Comparison of ENCODE assay signal across 26 cellular contexts in genomic region chrX:2176274-2176673, GRCh38.
DNase-seq lines count a peak whose midpoint lies in the region; ATAC-seq, FAIRE-seq and TF ChIP-seq lines count a peak whose summit lies in the region.
"Had no signal": no experiment of that assay in that cellular context is flagged by ENCODE, and none has a peak within 500 bp of the region (broad histone marks: within the 10 kb centered on the region; RNA-seq: fewer than 3 reads in every experiment).

No MANE protein-coding gene starts in this region.

- H3K9me3 ChIP-seq in CD8-positive, alpha-beta T cell (ENCODE audit: low read length): no peaks in the 10 kb centered on the region
- H3K9me3 ChIP-seq in IMR-90 (ENCODE audit: control insufficient read depth, insufficient read depth, low read length) (peaks cover 17% of the 10 kb centered on the region), H1 (ENCODE audit: insufficient read depth in 2 of 2, low read depth in 1 of 2, low read length in 1 of 2) (no peaks in the 10 kb centered on the region), psoas muscle (no peaks in the 10 kb centered on the region)
- H3K9me3 ChIP-seq: A549; BE2C; BLaER1 treated with 17β-estradiol and CSF1 and Interleukin-3, amounts not matched to agents 10 nM and 100 nM; HAP-1 had no signal

- no peaks in the 10 kb centered on the region for H3K27me3 Mint-ChIP-seq in CD8-positive, alpha-beta T cell (ENCODE audit: low read depth)
- H3K27me3 Mint-ChIP-seq in activated CD8-positive, alpha-beta T cell treated with anti-CD3 and anti-CD28 coated beads for 36 hours: no peaks in the 10 kb centered on the region
- H3K27me3 Mint-ChIP-seq: CD4-positive, alpha-beta T cell had no signal

- H2BK15ac ChIP-seq in IMR-90 (ENCODE audit: low read depth, low read length): no peak overlapping the region
- H2BK15ac ChIP-seq in H1 (ENCODE audit: low read length): 0 out of 2 replicates have a peak overlapping the region, but pooled peaks have one; percentile 1

- peak overlapping the region; percentile 25 for H3K27ac Mint-ChIP-seq in CD8-positive, alpha-beta T cell
- H3K27ac Mint-ChIP-seq in activated CD8-positive, alpha-beta T cell treated with anti-CD3 and anti-CD28 coated beads for 36 hours: no peak overlapping the region
- H3K27ac Mint-ChIP-seq: CD4-positive, alpha-beta T cell; HFFc6 had no signal

- POLR2A ChIA-PET in CD8-positive, alpha-beta T cell (lab: Charles Lee): no interaction called here
- POLR2A ChIA-PET in IMR-90 (lab: Charles Lee; ENCODE audit: unreplicated experiment) (no interaction called here), H1 (lab: Charles Lee; ENCODE audit: partially characterized antibody) (no interaction called here)
- POLR2A ChIA-PET in activated CD8-positive, alpha-beta T cell treated with anti-CD3 and anti-CD28 coated beads for 36 hours (lab: Charles Lee): no interaction called here

- no peak for TF ChIP-seq POLR2A in IMR-90 (IDR thresholded peaks at IDR 0.05; ENCODE audit: low read depth, low read length)
- no peak for TF ChIP-seq POLR2A in H1 (IDR thresholded peaks at IDR 0.05; ENCODE audit: control extremely low read depth in 1 of 2, low read depth in 2 of 2, low read length in 2 of 2)

- H3K79me1 ChIP-seq in IMR-90 (ENCODE audit: low read depth in 1 of 2, low read length in 2 of 2) (no peaks in the 10 kb centered on the region), H1 (ENCODE audit: low read depth, low read length) (no peaks in the 10 kb centered on the region)

- in situ Hi-C loops in IMR-90 (cut with MboI; ENCODE audit: low sequenced_read_pairs): no loop called here

- no peaks in the 10 kb centered on the region for H3K4me1 Mint-ChIP-seq in CD8-positive, alpha-beta T cell (ENCODE audit: low read depth)
- no peaks in the 10 kb centered on the region for H3K4me1 Mint-ChIP-seq in activated CD8-positive, alpha-beta T cell treated with anti-CD3 and anti-CD28 coated beads for 36 hours (ENCODE audit: low read depth)
- H3K4me1 Mint-ChIP-seq: CD14-positive monocyte had no signal

- no peak overlapping the region for H3K4me3 Mint-ChIP-seq in CD8-positive, alpha-beta T cell
- no peak overlapping the region for H3K4me3 Mint-ChIP-seq in activated CD8-positive, alpha-beta T cell treated with anti-CD3 and anti-CD28 coated beads for 36 hours
- H3K4me3 Mint-ChIP-seq: CD14-positive monocyte; CD4-positive, alpha-beta T cell; HFFc6 had no signal

- H3K4ac ChIP-seq in IMR-90 (ENCODE audit: low read depth, low read length) (no peak overlapping the region), H1 (replicated peaks; ENCODE audit: insufficient read length, low read depth, low read length) (no peak overlapping the region)

- H3K9ac ChIP-seq in IMR-90 (ENCODE audit: low read depth, low read length) (no peak overlapping the region), H1 (replicated peaks in 1 of 4; ENCODE audit: extremely low read depth in 1 of 4, low read depth in 3 of 4, low read length in 3 of 4) (no peak overlapping the region)
- H3K9ac ChIP-seq: BLaER1 treated with 17β-estradiol and CSF1 and Interleukin-3, amounts not matched to agents 10 nM and 100 nM; GM23248 had no signal

- no peak overlapping the region for H3K18ac ChIP-seq in IMR-90 (ENCODE audit: low read depth, low read length)
- H3K18ac ChIP-seq in H1 (ENCODE audit: extremely low read depth, low read length): no peak overlapping the region

- no peak overlapping the region for H3K4me2 ChIP-seq in IMR-90 (ENCODE audit: low read depth, low read length)
- H3K4me2 ChIP-seq in H1 (ENCODE audit: insufficient read depth in 1 of 2, low read depth in 2 of 2, low read length in 2 of 2): no peak overlapping the region
- H3K4me2 ChIP-seq: A549 had no signal

- H2AK5ac ChIP-seq in IMR-90 (ENCODE audit: low read depth, low read length) (no peak overlapping the region), H1 (ENCODE audit: low read depth, low read length) (peak overlapping the region; percentile 42; the same call in 1 of the 2 replicates)

- no peaks in the 10 kb centered on the region for H3K79me2 ChIP-seq in H1 (ENCODE audit: control insufficient read depth in 1 of 2, insufficient read depth in 2 of 2, low read length in 2 of 2)

- TF ChIP-seq EP300 in H1 (IDR thresholded peaks at IDR 0.05; ENCODE audit: borderline replicate concordance in 1 of 2, low read depth in 2 of 2, low read length in 2 of 2): no peak

- H3K36me3 Mint-ChIP-seq in CD8-positive, alpha-beta T cell: peaks cover 4% of the 10 kb centered on the region
- H3K36me3 Mint-ChIP-seq in activated CD8-positive, alpha-beta T cell treated with anti-CD3 and anti-CD28 coated beads for 36 hours (ENCODE audit: low read depth): peaks cover 9% of the 10 kb centered on the region
- H3K36me3 Mint-ChIP-seq: CD14-positive monocyte had no signal

- peaks cover 18% of the 10 kb centered on the region for H3K9me3 Mint-ChIP-seq in CD8-positive, alpha-beta T cell
- H3K9me3 Mint-ChIP-seq in activated CD8-positive, alpha-beta T cell treated with anti-CD3 and anti-CD28 coated beads for 36 hours: peaks cover 24% of the 10 kb centered on the region

- no peak overlapping the region for H3K4me3 ChIP-seq in CD8-positive, alpha-beta T cell (ENCODE audit: low read depth, low read length)
- H3K4me3 ChIP-seq in IMR-90 (ENCODE audit: insufficient read depth, low read depth, low read length) (no peak overlapping the region), H1 (ENCODE audit: extremely low read depth in 1 of 4, insufficient read depth in 2 of 4, low read depth in 3 of 4, low read length in 4 of 4) (no peak overlapping the region), psoas muscle (no peak overlapping the region)
- H3K4me3 ChIP-seq: A549; BLaER1 treated with 17β-estradiol and CSF1 and Interleukin-3, amounts not matched to agents 10 nM and 100 nM; GM23248; HAP-1 had no signal

- H2BK5ac ChIP-seq in IMR-90 (ENCODE audit: low read depth, low read length, poor library complexity, severe bottlenecking) (no peak overlapping the region), H1 (ENCODE audit: low read depth, low read length) (peak overlapping the region; percentile 1; the same call in 1 of the 2 replicates)

- FAIRE-seq in H1 (lab: Jason Lieb, UNC): no peak
- FAIRE-seq: A549, G401.6, GM19239, H54 had no signal

- intact Hi-C loops in CD8-positive, alpha-beta T cell (cut with DNase I, micrococcal nuclease): no loop called here
- intact Hi-C loops in IMR-90 (cut with micrococcal nuclease) (no loop called here), psoas muscle (cut with DNase I) (no loop called here)
- intact Hi-C loops in activated CD8-positive, alpha-beta T cell treated with anti-CD3 and anti-CD28 coated beads for 36 hours (cut with micrococcal nuclease): no loop called here

- no TSS peak for BruUV-seq in IMR-90 (replicated peaks; lab: Mats Ljungman, UMichigan)

- H3K27ac ChIP-seq in CD8-positive, alpha-beta T cell (ENCODE audit: low read depth, low read length): no peak overlapping the region
- no peak overlapping the region for H3K27ac ChIP-seq in IMR-90 (ENCODE audit: insufficient read depth, low read length)
- H3K27ac ChIP-seq in H1 (ENCODE audit: low read depth, low read length): peak overlapping the region; percentile 52; the same call in 1 of the 2 replicates
- H3K27ac ChIP-seq in psoas muscle: no peak overlapping the region
- H3K27ac ChIP-seq: BLaER1 treated with 17β-estradiol and CSF1 and Interleukin-3, amounts not matched to agents 10 nM and 100 nM; GM23248 had no signal

- CTCF ChIA-PET in CD8-positive, alpha-beta T cell (lab: Charles Lee): no interaction called here
- CTCF ChIA-PET in IMR-90 (lab: Yijun Ruan, JAX): no interaction called here
- CTCF ChIA-PET in H1 (lab: Charles Lee; ENCODE audit: partially characterized antibody): no interaction called here
- CTCF ChIA-PET in activated CD8-positive, alpha-beta T cell treated with anti-CD3 and anti-CD28 coated beads for 36 hours (lab: Charles Lee): no interaction called here

- H2BK20ac ChIP-seq in IMR-90 (ENCODE audit: low read depth, low read length) (no peak overlapping the region), H1 (ENCODE audit: low read length) (no peak overlapping the region)

- no peak overlapping the region for H3K23ac ChIP-seq in IMR-90 (ENCODE audit: low read depth, low read length)
- no peak overlapping the region for H3K23ac ChIP-seq in H1 (ENCODE audit: insufficient read length)

- 88% methylated on average over 6 of the region's 9 CpGs; no CpG with 5 or more reads in 1 of the 2 experiments for WGBS in IMR-90 (ENCODE audit: extremely low coverage in 2 of 2, insufficient read length in 1 of 2), 2 experiments
- 92% methylated on average over 9 of the region's 9 CpGs; no CpG with 5 or more reads in 1 of the 2 experiments for WGBS in H1 (ENCODE audit: extremely low coverage in 1 of 2, insufficient coverage in 1 of 2, insufficient read length in 1 of 2, insufficient replicate concordance in 2 of 2, low coverage in 1 of 2, low lambda C conversion rate in 2 of 2, missing lambda C conversion rate in 1 of 2), 2 experiments
- WGBS in psoas muscle, 3 donors: 94 to 96% (median 95%) methylated on average over 9 of the region's 9 CpGs

- peak overlapping the region; percentile 5 for H2AFZ ChIP-seq in IMR-90 (replicated peaks; ENCODE audit: low read length, poor library complexity)
- H2AFZ ChIP-seq in H1 (ENCODE audit: low read length): no peak overlapping the region
- H2AFZ ChIP-seq: GM23248 had no signal

- H3K4me1 ChIP-seq in CD8-positive, alpha-beta T cell (ENCODE audit: insufficient read depth, low read length): no peaks in the 10 kb centered on the region
- H3K4me1 ChIP-seq in IMR-90 (ENCODE audit: control insufficient read depth, insufficient read depth, low read length) (no peaks in the 10 kb centered on the region), H1 (replicated peaks in 1 of 4; ENCODE audit: control insufficient read depth in 3 of 4, insufficient read depth in 4 of 4, low read length in 3 of 4) (no peaks in the 10 kb centered on the region; a peak in 2 of 7 replicates), psoas muscle (no peaks in the 10 kb centered on the region)
- H3K4me1 ChIP-seq: BE2C, HAP-1 had no signal

- H2BK12ac ChIP-seq in H1 (ENCODE audit: low read depth, low read length): 0 out of 2 replicates have a peak overlapping the region, but pooled peaks have one; percentile 81

- H4K5ac ChIP-seq in IMR-90 (ENCODE audit: low read depth, low read length) (no peak overlapping the region), H1 (ENCODE audit: insufficient read length, low read depth, low read length) (no peak overlapping the region)

- H3K36me3 ChIP-seq in CD8-positive, alpha-beta T cell (ENCODE audit: insufficient read depth, low read length): no peaks in the 10 kb centered on the region
- H3K36me3 ChIP-seq in IMR-90 (ENCODE audit: control insufficient read depth, insufficient read depth, low read length) (no peaks in the 10 kb centered on the region), H1 (ENCODE audit: control insufficient read depth in 2 of 4, insufficient read depth in 4 of 4, low read length in 3 of 4) (no peaks in the 10 kb centered on the region; a peak in 2 of 8 replicates), psoas muscle (ENCODE audit: insufficient read depth in 1 of 2, low read depth in 1 of 2) (no peaks in the 10 kb centered on the region)
- H3K36me3 ChIP-seq: BE2C; BLaER1 treated with 17β-estradiol and CSF1 and Interleukin-3, amounts not matched to agents 10 nM and 100 nM; HAP-1 had no signal

- TF ChIP-seq RAD21 in IMR-90 (IDR thresholded peaks at IDR 0.05; ENCODE audit: low read length) (no peak), H1 (IDR thresholded peaks at IDR 0.05 in 1 of 2, conservative IDR thresholded peaks at IDR 0.05 in 1 of 2; ENCODE audit: low read depth in 2 of 2, low read length in 2 of 2) (no peak)

- H4K20me1 ChIP-seq in IMR-90 (ENCODE audit: insufficient read depth, low read length) (no peaks in the 10 kb centered on the region), H1 (replicated peaks in 1 of 2; ENCODE audit: control insufficient read depth in 1 of 2, insufficient read depth in 2 of 2, low read length in 2 of 2) (no peaks in the 10 kb centered on the region)

- H3K27me3 ChIP-seq in CD8-positive, alpha-beta T cell (ENCODE audit: insufficient read depth, low read length): no peaks in the 10 kb centered on the region
- H3K27me3 ChIP-seq in IMR-90 (ENCODE audit: control insufficient read depth, insufficient read depth, low read length) (no peaks in the 10 kb centered on the region), H1 (replicated peaks in 1 of 4; ENCODE audit: control insufficient read depth in 3 of 4, extremely low read depth in 1 of 4, insufficient read depth in 3 of 4, low read length in 3 of 4) (no peaks in the 10 kb centered on the region), psoas muscle (ENCODE audit: insufficient read depth in 3 of 3, low read length in 2 of 3) (peaks cover 0 to 2% (median 0%) of the 10 kb centered on the region in 3 donors)
- H3K27me3 ChIP-seq: BE2C; BLaER1 treated with 17β-estradiol and CSF1 and Interleukin-3, amounts not matched to agents 10 nM and 100 nM had no signal

- no peak for ATAC-seq in CD8-positive, alpha-beta T cell
- ATAC-seq in IMR-90 (ENCODE audit: low read depth) (no peak), psoas muscle (no peak)
- no peak for ATAC-seq in activated CD8-positive, alpha-beta T cell treated with anti-CD3 and anti-CD28 coated beads for 36 hours
- ATAC-seq: A549 had no signal

- H2BK120ac ChIP-seq in IMR-90 (ENCODE audit: low read depth, low read length): no peak overlapping the region
- no peak overlapping the region for H2BK120ac ChIP-seq in H1 (replicated peaks; ENCODE audit: low read depth, low read length)

- H3K14ac ChIP-seq in IMR-90 (replicated peaks; ENCODE audit: low read depth, low read length): no peak overlapping the region
- H3K14ac ChIP-seq in H1 (ENCODE audit: insufficient read length): no peak overlapping the region

- H2AK9ac ChIP-seq in IMR-90 (replicated peaks; ENCODE audit: low read depth, low read length, poor library complexity): no peak overlapping the region

- H3K56ac ChIP-seq in IMR-90 (ENCODE audit: extremely low read depth, insufficient read depth, low read length) (no peak overlapping the region), H1 (replicated peaks; ENCODE audit: insufficient read length, low read depth, low read length) (no peak overlapping the region)

- no peak overlapping the region for H4K8ac ChIP-seq in IMR-90 (ENCODE audit: low read depth in 2 of 2, low read length in 2 of 2)
- H4K8ac ChIP-seq in H1 (ENCODE audit: extremely low read depth, insufficient read depth, low read length): no peak overlapping the region; the same call in 1 of the 2 replicates

- no peak for DNase-seq in CD8-positive, alpha-beta T cell
- DNase-seq in IMR-90 (no peak), H1 (ENCODE audit: low read depth in 1 of 2, low spot score in 2 of 2) (no peak), mesenteric fat pad (ENCODE audit: low spot score) (peak; percentile 57), NCI-H187 (lab: John Stamatoyannopoulos, UW) (no peak), psoas muscle (no peak)
- DNase-seq in activated CD8-positive, alpha-beta T cell treated with anti-CD3 and anti-CD28 coated beads for 36 hours: no peak
- no peak for DNase-seq in activated CD4-positive, alpha-beta T cell treated with anti-CD3 and anti-CD28 coated beads, Interleukin-2, amount 50 U/mL, for 48 hours
- DNase-seq: 8988T; ACHN; AML-193; BE2C; Calu3; CD4-positive, alpha-beta T cell; COR-L47; DMS153; DND-41; GM23248; HFFc6 had no signal

- H4K91ac ChIP-seq in IMR-90 (ENCODE audit: insufficient read depth, low read depth, low read length): no peak overlapping the region
- H4K91ac ChIP-seq in H1 (replicated peaks; ENCODE audit: insufficient read length, low read length): peak overlapping the region; percentile 29

- no peak for TF ChIP-seq CTCF in CD8-positive, alpha-beta T cell (IDR thresholded peaks at IDR 0.05)
- TF ChIP-seq CTCF in IMR-90 (conservative IDR thresholded peaks at IDR 0.05; ENCODE audit: low read depth, low read length) (no peak), H1 (IDR thresholded peaks at IDR 0.05; ENCODE audit: control extremely low read depth in 1 of 3, insufficient read depth in 1 of 3, low read depth in 1 of 3, low read length in 3 of 3) (no peak), psoas muscle (IDR thresholded peaks at IDR 0.05) (no peak)
- no peak for TF ChIP-seq CTCF in activated CD8-positive, alpha-beta T cell treated with anti-CD3 and anti-CD28 coated beads for 36 hours (IDR thresholded peaks at IDR 0.05)

- H3K9me1 ChIP-seq in IMR-90 (ENCODE audit: insufficient read depth, low read length): no peaks in the 10 kb centered on the region

- dilution Hi-C loops in IMR-90 (cut with HindIII; ENCODE audit: low sequenced_read_pairs, unreplicated experiment): no loop called here

- no peaks in the 10 kb centered on the region; the same call in 1 of the 2 replicates for H3K23me2 ChIP-seq in H1 (ENCODE audit: low read depth, low read length)
